8 cellular contexts compared by ENCODE assay signal in genomic region chr11:534592-535518, GRCh38. TPM values are rescaled to one million over a fixed set of nuclear protein-coding genes. Genes with fewer than 3 reads are reported as not detected.
A peak's percentile ranks its signal among the peaks of the same experiment; 100 is the strongest.
DNase-seq lines count a peak whose midpoint lies in the region; ATAC-seq and TF ChIP-seq lines count a peak whose summit lies in the region.

No MANE protein-coding gene starts in this region.

- TF ChIP-seq CTCF in AG04449 (IDR thresholded peaks at IDR 0.05; ENCODE audit: insufficient read depth, low read length, missing control alignments) (peak; percentile 16), fibroblast of the aortic adventitia (IDR thresholded peaks at IDR 0.05; ENCODE audit: insufficient read depth, low read length) (peak; percentile 5), omental fat pad (IDR thresholded peaks at IDR 0.05) (no peak)

- peak overlapping the region; percentile 73 for H3K4me3 ChIP-seq in AG04449 (ENCODE audit: low read depth, low read length)
- H3K4me3 ChIP-seq in Jurkat, Clone E6-1 (ENCODE audit: low read length): peak overlapping the region; percentile 70
- H3K4me3 ChIP-seq in fibroblast of the aortic adventitia (ENCODE audit: low read depth, low read length): peak overlapping the region; percentile 79

- ATAC-seq in GM18868 (IDR thresholded peaks at IDR 0.05; ENCODE audit: unreplicated experiment) (peak; percentile 11), omental fat pad (ENCODE audit: low FRiP score) (peak; percentile 13)

- DNase-seq in AG04449 (ENCODE audit: low read depth, low spot score) (no peak), fibroblast of the aortic adventitia (ENCODE audit: low read depth) (no peak), omental fat pad (ENCODE audit: low spot score) (no peak), SW 1271 (lab: John Stamatoyannopoulos, UW) (no peak), cerebellar cortex (ENCODE audit: low spot score) (no peak)
- DNase-seq in Jurkat, Clone E6-1 (ENCODE audit: low read depth, low spot score): no peak
- DNase-seq in activated CD8-positive, alpha-beta memory T cell treated with anti-CD3 and anti-CD28 coated beads, Interleukin-2, amount 50 U/mL, for 4 hours: peak; percentile 30

- POLR2A ChIA-PET in AG04449 (lab: Yijun Ruan, JAX): interaction anchor here (1.0 kb wide), 1 partner anchor 41 kb away, joined by 4 read pairs; no protein-coding TSS in a partner anchor

- CTCF ChIA-PET in AG04449 (lab: Yijun Ruan, JAX): interaction anchor here (1.2 to 5.9 kb wide), 3 partner anchors 16 to 192 kb away, joined by 3 to 45 read pairs (median 4); no protein-coding TSS in a partner anchor

RNA-seq across cellular contexts. Expression of gene HRAS, which starts 0.5 kb away (rescaled TPM):
- 66.8 TPM for polyA plus RNA-seq in Jurkat, Clone E6-1 (2012; ENCODE audit: insufficient read depth, insufficient read length)
- total RNA-seq in fibroblast of the aortic adventitia (ENCODE audit: low replicate concordance) (34.6 and 44.4 TPM in 2 replicates), omental fat pad (10 to 100 TPM; 30.1 to 44.9 (median 35.0) TPM)

RNA-seq across cellular contexts. Expression of gene LRRC56, which starts 2.5 kb away (rescaled TPM):
- polyA plus RNA-seq in Jurkat, Clone E6-1 (2012; ENCODE audit: insufficient read depth, insufficient read length): 1.1 TPM
- total RNA-seq in fibroblast of the aortic adventitia (ENCODE audit: low replicate concordance) (0.45 and 1.2 TPM in 2 replicates), omental fat pad (under 1 TPM in 3 of 4 donors, not detected in 1; 0.24 to 0.38 (median 0.32) TPM)

RNA-seq across cellular contexts. Expression of gene LMNTD2, which starts 25.7 kb away (rescaled TPM):
- 1.2 TPM for polyA plus RNA-seq in Jurkat, Clone E6-1 (2012; ENCODE audit: insufficient read depth, insufficient read length)
- 0.36 TPM in 1 of 2 replicates, not detected in the other for total RNA-seq in fibroblast of the aortic adventitia (ENCODE audit: low replicate concordance)
- total RNA-seq in omental fat pad: 1 to 10 TPM in 3 of 4 donors, under 1 TPM in 1; 0.95 to 5.5 (median 1.7) TPM

RNA-seq across cellular contexts. Expression of gene RASSF7, which starts 25.9 kb away (rescaled TPM):
- 21.4 TPM for polyA plus RNA-seq in Jurkat, Clone E6-1 (2012; ENCODE audit: insufficient read depth, insufficient read length)
- total RNA-seq in fibroblast of the aortic adventitia (ENCODE audit: low replicate concordance) (1.6 and 2.5 TPM in 2 replicates), omental fat pad (10 to 100 TPM in 3 of 4 donors, 1 to 10 TPM in 1; 9.1 to 31.8 (median 13.4) TPM)

RNA-seq across cellular contexts. Expression of gene RNH1, which starts 27.8 kb away (rescaled TPM):
- polyA plus RNA-seq in Jurkat, Clone E6-1 (2012; ENCODE audit: insufficient read depth, insufficient read length): 123 TPM
- total RNA-seq in fibroblast of the aortic adventitia (ENCODE audit: low replicate concordance) (388 and 436 TPM in 2 replicates), omental fat pad (100 to 1,000 TPM; 218 to 259 (median 230) TPM)

Comparison
In these comparisons a context has a peak if more than half of its experiments do, and no peak if none do; other contexts are left out.
1. CTCF ChIP-seq: peak in AG04449 (single experiment) and fibroblast of the aortic adventitia (single experiment); none in omental fat pad (0 of 3).
2. Peak in every context shown above with its lines, with median percentiles within 50 percentile points of each other: H3K4me3 ChIP-seq.